Comparison of ENCODE assay signal across 1 cellular context in the genomic region with DNA sequence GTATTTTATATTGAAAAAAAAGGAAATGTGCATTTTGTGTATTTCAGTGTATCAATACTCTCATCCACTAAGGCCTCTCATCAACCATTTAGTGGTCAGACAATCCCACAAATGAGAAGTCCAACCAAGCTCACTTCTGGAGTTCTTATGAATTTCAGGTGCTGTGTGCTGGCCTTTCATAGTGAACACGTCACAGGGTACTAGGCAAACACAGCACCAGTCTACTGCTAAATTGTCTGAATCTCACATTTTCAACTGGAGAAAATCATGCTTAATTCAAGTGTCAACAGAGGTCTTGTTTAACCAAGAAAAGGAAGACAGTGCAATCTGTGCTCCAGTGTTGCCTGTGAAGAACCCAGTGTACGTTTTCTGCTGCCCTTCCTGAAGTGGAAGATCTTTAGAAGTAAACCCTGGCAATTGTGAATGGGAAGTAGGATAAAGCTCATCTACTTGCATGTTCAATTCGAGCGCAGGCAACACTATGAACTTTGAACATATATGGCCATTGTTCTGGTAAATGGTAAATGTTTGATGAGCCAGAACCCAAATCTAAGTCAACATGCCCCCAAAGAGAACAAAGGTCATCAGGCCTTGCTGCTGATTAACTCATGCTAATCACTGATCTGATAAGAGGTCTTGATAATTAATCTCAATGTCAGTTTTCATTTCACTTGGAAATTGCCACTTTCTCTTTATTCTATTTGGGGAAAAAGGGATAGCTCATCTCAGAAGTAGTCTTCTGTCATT.
TF ChIP-seq lines count a peak whose summit lies in the region.

No MANE protein-coding gene starts in this region.

TF ChIP-seq in HepG2, 621 proteins besides CTCF, POLR2A, EP300 and RAD21 (continued from another document and continues in another):
- TF ChIP-seq, protein P1, sequence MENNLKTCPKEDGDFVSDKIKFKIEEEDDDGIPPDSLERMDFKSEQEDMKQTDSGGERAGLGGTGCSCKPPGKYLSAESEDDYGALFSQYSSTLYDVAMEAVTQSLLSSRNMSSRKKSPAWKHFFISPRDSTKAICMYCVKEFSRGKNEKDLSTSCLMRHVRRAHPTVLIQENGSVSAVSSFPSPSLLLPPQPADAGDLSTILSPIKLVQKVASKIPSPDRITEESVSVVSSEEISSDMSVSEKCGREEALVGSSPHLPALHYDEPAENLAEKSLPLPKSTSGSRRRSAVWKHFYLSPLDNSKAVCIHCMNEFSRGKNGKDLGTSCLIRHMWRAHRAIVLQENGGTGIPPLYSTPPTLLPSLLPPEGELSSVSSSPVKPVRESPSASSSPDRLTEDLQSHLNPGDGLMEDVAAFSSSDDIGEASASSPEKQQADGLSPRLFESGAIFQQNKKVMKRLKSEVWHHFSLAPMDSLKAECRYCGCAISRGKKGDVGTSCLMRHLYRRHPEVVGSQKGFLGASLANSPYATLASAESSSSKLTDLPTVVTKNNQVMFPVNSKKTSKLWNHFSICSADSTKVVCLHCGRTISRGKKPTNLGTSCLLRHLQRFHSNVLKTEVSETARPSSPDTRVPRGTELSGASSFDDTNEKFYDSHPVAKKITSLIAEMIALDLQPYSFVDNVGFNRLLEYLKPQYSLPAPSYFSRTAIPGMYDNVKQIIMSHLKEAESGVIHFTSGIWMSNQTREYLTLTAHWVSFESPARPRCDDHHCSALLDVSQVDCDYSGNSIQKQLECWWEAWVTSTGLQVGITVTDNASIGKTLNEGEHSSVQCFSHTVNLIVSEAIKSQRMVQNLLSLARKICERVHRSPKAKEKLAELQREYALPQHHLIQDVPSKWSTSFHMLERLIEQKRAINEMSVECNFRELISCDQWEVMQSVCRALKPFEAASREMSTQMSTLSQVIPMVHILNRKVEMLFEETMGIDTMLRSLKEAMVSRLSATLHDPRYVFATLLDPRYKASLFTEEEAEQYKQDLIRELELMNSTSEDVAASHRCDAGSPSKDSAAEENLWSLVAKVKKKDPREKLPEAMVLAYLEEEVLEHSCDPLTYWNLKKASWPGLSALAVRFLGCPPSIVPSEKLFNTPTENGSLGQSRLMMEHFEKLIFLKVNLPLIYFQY (CRISPR knock-in tag; IDR thresholded peaks at IDR 0.05; ENCODE audit: borderline replicate concordance), result peak; percentile 81; the same call in 1 of the 2 replicates
- TF ChIP-seq HNRNPK (IDR thresholded peaks at IDR 0.05; ENCODE audit: low read depth, low read length, poor library complexity, severe bottlenecking) (no peak), MXD4 (CRISPR knock-in tag; IDR thresholded peaks at IDR 0.05) (no peak), ZIK1 (CRISPR knock-in tag; IDR thresholded peaks at IDR 0.05; ENCODE audit: borderline replicate concordance, low read depth) (no peak), ZNF468 (CRISPR knock-in tag; IDR thresholded peaks at IDR 0.05) (no peak), NFKBIZ (CRISPR knock-in tag; IDR thresholded peaks at IDR 0.05) (no peak), RXRA (CRISPR knock-in tag; IDR thresholded peaks at IDR 0.05) (peak; percentile 77; the same call in 1 of the 2 replicates), HNRNPUL1 (IDR thresholded peaks at IDR 0.05; ENCODE audit: low read depth, low read length) (peak; percentile 93), ZBTB38 (CRISPR knock-in tag; IDR thresholded peaks at IDR 0.05) (no peak), ZNF383 (CRISPR knock-in tag; IDR thresholded peaks at IDR 0.05; ENCODE audit: borderline replicate concordance) (no peak), ZNF274 (CRISPR knock-in tag; IDR thresholded peaks at IDR 0.05) (no peak), NCOR1 (IDR thresholded peaks at IDR 0.05; ENCODE audit: borderline replicate concordance, low read length) (peak; percentile 98), ZFP82 (CRISPR knock-in tag; IDR thresholded peaks at IDR 0.05; ENCODE audit: borderline replicate concordance) (no peak), ELF4 (CRISPR knock-in tag; IDR thresholded peaks at IDR 0.05; ENCODE audit: borderline replicate concordance) (no peak; the same call in 1 of the 2 replicates), PTBP1 (IDR thresholded peaks at IDR 0.05; ENCODE audit: low read depth, low read length, poor library complexity, severe bottlenecking) (no peak), GATA4 (IDR thresholded peaks at IDR 0.05; ENCODE audit: borderline replicate concordance, low read depth) (peak; percentile 93), ZFP62 (CRISPR knock-in tag; IDR thresholded peaks at IDR 0.05) (no peak), SCMH1 (CRISPR knock-in tag; IDR thresholded peaks at IDR 0.05; ENCODE audit: borderline replicate concordance) (no peak), ZNF83 (CRISPR knock-in tag; IDR thresholded peaks at IDR 0.05; ENCODE audit: borderline replicate concordance) (no peak), RELA (CRISPR knock-in tag; IDR thresholded peaks at IDR 0.05) (0 out of 2 replicates have a peak, but pooled peaks have one; percentile 53), TAF1 (CRISPR knock-in tag; IDR thresholded peaks at IDR 0.05) (0 out of 2 replicates have a peak, but pooled peaks have one; percentile 39), FOSL1 (CRISPR knock-in tag; IDR thresholded peaks at IDR 0.05; ENCODE audit: borderline replicate concordance) (no peak), RARA (CRISPR knock-in tag; IDR thresholded peaks at IDR 0.05) (peak; percentile 88)
- TF ChIP-seq, protein P2, sequence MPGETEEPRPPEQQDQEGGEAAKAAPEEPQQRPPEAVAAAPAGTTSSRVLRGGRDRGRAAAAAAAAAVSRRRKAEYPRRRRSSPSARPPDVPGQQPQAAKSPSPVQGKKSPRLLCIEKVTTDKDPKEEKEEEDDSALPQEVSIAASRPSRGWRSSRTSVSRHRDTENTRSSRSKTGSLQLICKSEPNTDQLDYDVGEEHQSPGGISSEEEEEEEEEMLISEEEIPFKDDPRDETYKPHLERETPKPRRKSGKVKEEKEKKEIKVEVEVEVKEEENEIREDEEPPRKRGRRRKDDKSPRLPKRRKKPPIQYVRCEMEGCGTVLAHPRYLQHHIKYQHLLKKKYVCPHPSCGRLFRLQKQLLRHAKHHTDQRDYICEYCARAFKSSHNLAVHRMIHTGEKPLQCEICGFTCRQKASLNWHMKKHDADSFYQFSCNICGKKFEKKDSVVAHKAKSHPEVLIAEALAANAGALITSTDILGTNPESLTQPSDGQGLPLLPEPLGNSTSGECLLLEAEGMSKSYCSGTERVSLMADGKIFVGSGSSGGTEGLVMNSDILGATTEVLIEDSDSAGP (CRISPR knock-in tag; IDR thresholded peaks at IDR 0.05; ENCODE audit: borderline replicate concordance), result no peak
- TF ChIP-seq, protein P3, sequence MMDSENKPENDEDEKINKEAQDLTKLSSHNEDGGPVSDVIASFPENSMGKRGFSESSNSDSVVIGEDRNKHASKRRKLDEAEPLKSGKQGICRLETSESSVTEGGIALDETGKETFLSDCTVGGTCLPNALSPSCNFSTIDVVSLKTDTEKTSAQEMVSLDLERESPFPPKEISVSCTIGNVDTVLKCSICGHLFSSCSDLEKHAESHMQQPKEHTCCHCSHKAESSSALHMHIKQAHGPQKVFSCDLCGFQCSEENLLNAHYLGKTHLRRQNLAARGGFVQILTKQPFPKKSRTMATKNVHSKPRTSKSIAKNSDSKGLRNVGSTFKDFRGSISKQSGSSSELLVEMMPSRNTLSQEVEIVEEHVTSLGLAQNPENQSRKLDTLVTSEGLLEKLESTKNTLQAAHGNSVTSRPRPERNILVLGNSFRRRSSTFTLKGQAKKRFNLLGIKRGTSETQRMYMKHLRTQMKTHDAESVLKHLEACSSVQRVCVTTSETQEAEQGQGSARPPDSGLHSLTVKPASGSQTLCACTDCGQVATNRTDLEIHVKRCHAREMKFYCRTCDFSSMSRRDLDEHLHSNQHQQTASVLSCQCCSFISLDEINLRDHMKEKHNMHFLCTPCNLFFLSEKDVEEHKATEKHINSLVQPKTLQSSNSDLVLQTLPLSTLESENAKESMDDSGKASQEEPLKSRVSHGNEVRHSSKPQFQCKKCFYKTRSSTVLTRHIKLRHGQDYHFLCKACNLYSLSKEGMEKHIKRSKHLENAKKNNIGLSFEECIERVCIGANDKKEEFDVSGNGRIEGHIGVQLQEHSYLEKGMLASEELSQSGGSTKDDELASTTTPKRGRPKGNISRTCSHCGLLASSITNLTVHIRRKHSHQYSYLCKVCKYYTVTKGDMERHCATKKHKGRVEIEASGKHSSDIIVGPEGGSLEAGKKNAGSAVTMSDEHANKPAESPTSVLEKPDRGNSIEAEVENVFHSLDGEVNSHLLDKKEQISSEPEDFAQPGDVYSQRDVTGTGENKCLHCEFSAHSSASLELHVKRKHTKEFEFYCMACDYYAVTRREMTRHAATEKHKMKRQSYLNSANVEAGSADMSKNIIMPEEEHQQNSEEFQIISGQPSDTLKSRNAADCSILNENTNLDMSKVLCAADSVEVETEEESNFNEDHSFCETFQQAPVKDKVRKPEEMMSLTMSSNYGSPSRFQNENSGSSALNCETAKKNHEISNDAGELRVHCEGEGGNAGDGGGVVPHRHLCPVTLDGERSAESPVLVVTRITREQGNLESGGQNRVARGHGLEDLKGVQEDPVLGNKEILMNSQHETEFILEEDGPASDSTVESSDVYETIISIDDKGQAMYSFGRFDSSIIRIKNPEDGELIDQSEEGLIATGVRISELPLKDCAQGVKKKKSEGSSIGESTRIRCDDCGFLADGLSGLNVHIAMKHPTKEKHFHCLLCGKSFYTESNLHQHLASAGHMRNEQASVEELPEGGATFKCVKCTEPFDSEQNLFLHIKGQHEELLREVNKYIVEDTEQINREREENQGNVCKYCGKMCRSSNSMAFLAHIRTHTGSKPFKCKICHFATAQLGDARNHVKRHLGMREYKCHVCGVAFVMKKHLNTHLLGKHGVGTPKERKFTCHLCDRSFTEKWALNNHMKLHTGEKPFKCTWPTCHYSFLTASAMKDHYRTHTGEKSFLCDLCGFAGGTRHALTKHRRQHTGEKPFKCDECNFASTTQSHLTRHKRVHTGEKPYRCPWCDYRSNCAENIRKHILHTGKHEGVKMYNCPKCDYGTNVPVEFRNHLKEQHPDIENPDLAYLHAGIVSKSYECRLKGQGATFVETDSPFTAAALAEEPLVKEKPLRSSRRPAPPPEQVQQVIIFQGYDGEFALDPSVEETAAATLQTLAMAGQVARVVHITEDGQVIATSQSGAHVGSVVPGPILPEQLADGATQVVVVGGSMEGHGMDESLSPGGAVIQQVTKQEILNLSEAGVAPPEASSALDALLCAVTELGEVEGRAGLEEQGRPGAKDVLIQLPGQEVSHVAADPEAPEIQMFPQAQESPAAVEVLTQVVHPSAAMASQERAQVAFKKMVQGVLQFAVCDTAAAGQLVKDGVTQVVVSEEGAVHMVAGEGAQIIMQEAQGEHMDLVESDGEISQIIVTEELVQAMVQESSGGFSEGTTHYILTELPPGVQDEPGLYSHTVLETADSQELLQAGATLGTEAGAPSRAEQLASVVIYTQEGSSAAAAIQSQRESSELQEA (CRISPR knock-in tag; IDR thresholded peaks at IDR 0.05; ENCODE audit: not compliant biosample characterization), result no peak
- TF ChIP-seq, protein P4, sequence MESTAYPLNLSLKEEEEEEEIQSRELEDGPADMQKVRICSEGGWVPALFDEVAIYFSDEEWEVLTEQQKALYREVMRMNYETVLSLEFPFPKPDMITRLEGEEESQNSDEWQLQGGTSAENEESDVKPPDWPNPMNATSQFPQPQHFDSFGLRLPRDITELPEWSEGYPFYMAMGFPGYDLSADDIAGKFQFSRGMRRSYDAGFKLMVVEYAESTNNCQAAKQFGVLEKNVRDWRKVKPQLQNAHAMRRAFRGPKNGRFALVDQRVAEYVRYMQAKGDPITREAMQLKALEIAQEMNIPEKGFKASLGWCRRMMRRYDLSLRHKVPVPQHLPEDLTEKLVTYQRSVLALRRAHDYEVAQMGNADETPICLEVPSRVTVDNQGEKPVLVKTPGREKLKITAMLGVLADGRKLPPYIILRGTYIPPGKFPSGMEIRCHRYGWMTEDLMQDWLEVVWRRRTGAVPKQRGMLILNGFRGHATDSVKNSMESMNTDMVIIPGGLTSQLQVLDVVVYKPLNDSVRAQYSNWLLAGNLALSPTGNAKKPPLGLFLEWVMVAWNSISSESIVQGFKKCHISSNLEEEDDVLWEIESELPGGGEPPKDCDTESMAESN (CRISPR knock-in tag; conservative IDR thresholded peaks at IDR 0.05), result no peak
- TF ChIP-seq, protein P5, sequence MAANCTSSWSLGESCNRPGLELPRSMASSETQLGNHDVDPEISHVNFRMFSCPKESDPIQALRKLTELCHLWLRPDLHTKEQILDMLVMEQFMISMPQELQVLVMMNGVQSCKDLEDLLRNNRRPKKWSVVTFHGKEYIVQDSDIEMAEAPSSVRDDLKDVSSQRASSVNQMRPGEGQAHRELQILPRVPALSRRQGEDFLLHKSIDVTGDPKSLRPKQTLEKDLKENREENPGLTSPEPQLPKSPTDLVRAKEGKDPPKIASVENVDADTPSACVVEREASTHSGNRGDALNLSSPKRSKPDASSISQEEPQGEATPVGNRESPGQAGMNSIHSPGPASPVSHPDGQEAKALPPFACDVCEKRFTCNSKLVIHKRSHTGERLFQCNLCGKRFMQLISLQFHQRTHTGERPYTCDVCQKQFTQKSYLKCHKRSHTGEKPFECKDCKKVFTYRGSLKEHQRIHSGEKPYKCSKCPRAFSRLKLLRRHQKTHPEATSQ (CRISPR knock-in tag; IDR thresholded peaks at IDR 0.05; ENCODE audit: borderline replicate concordance), result peak; percentile 81; the same call in 1 of the 2 replicates
- TF ChIP-seq, protein P6, sequence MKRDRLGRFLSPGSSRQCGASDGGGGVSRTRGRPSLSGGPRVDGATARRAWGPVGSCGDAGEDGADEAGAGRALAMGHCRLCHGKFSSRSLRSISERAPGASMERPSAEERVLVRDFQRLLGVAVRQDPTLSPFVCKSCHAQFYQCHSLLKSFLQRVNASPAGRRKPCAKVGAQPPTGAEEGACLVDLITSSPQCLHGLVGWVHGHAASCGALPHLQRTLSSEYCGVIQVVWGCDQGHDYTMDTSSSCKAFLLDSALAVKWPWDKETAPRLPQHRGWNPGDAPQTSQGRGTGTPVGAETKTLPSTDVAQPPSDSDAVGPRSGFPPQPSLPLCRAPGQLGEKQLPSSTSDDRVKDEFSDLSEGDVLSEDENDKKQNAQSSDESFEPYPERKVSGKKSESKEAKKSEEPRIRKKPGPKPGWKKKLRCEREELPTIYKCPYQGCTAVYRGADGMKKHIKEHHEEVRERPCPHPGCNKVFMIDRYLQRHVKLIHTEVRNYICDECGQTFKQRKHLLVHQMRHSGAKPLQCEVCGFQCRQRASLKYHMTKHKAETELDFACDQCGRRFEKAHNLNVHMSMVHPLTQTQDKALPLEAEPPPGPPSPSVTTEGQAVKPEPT (CRISPR knock-in tag; IDR thresholded peaks at IDR 0.05; ENCODE audit: low read depth), result no peak
